Comparison of ENCODE assay signal across 19 cellular contexts in the genomic region with DNA sequence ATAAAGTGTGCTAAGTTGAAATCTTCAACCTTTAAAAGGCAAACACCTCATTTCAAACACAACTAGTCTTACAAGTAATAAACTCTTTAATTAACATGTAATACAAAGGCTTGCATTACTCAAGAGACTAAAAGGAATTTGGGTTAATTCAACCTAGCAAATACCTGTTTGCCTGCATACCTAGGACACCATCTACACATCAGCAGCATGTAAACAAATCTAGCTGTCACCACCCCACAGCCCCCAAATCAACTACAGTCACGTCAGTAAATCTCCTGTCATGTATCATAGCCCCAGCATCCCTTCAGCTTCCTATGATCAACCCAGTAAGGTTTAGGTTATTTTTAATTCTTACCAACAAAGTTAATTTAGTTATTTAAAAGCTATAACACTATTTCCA.
"Had no signal": no experiment of that assay in that cellular context is flagged by ENCODE, and none has a peak within 500 bp of the region (broad histone marks: within the 10 kb centered on the region; RNA-seq: fewer than 3 reads in every experiment).

No MANE protein-coding gene starts in this region.

- ATAC-seq: effector memory CD8-positive, alpha-beta T cell; foreskin keratinocyte; left lobe of liver; natural killer cell treated with Interleukin-12 subunit alpha and Interleukin-12 subunit beta and Interleukin-15 and Interleukin-18, amount 100 ng/mL, for 72 hours; pancreas; right cardiac atrium had no signal

- H3K9me3 Mint-ChIP-seq: dendritic cell treated with granulocyte-macrophage colony-stimulating factor and Interleukin-4, amounts not matched to agents 40 ng/mL and 50 ng/mL, for 4 days; effector memory CD8-positive, alpha-beta T cell; mesothelial cell of epicardium; natural killer cell treated with Interleukin-12 subunit alpha and Interleukin-12 subunit beta and Interleukin-15 and Interleukin-18, amount 100 ng/mL, for 72 hours; neural progenitor cell; type B pancreatic cell had no signal

- H3K4me3 Mint-ChIP-seq: dendritic cell treated with granulocyte-macrophage colony-stimulating factor and Interleukin-4, amounts not matched to agents 40 ng/mL and 50 ng/mL, for 4 days; effector memory CD8-positive, alpha-beta T cell; mesothelial cell of epicardium; natural killer cell treated with Interleukin-12 subunit alpha and Interleukin-12 subunit beta and Interleukin-15 and Interleukin-18, amount 100 ng/mL, for 72 hours; neural progenitor cell; type B pancreatic cell had no signal

- H3K4me3 ChIP-seq: hepatocyte, neural progenitor cell, pancreas had no signal

- H3K4me1 Mint-ChIP-seq: mesothelial cell of epicardium, neural progenitor cell had no signal

- H3K27ac Mint-ChIP-seq: dendritic cell treated with granulocyte-macrophage colony-stimulating factor and Interleukin-4, amounts not matched to agents 40 ng/mL and 50 ng/mL, for 4 days; mesothelial cell of epicardium; natural killer cell treated with Interleukin-12 subunit alpha and Interleukin-12 subunit beta and Interleukin-15 and Interleukin-18, amount 100 ng/mL, for 72 hours; neural progenitor cell; progenitor cell of endocrine pancreas; type B pancreatic cell had no signal

- H3K36me3 Mint-ChIP-seq: mesothelial cell of epicardium, neural progenitor cell, type B pancreatic cell had no signal

- DNase-seq: effector memory CD8-positive, alpha-beta T cell; foreskin keratinocyte; head of caudate nucleus; mammary epithelial cell; nucleus accumbens; pancreas; right cardiac atrium; small intestine; stimulated activated CD4-positive, alpha-beta T cell treated with anti-CD3 and anti-CD28 coated beads, Interleukin-12 subunit alpha, Interleukin-12 subunit beta, amount 100 ng/mL, for 4 hours; stimulated activated CD4-positive, alpha-beta T cell treated with anti-CD3 and anti-CD28 coated beads, Interleukin-2, amount 100 ng/mL, for 48 hours; stimulated activated naive CD4-positive, alpha-beta T cell treated with Interleukin-2 at 50 U/mL for 16 hours had no signal

- H3K27me3 Mint-ChIP-seq: dendritic cell treated with granulocyte-macrophage colony-stimulating factor and Interleukin-4, amounts not matched to agents 40 ng/mL and 50 ng/mL, for 4 days; effector memory CD8-positive, alpha-beta T cell; natural killer cell treated with Interleukin-12 subunit alpha and Interleukin-12 subunit beta and Interleukin-15 and Interleukin-18, amount 100 ng/mL, for 72 hours; progenitor cell of endocrine pancreas; type B pancreatic cell had no signal
